Comparison of ENCODE assay signal across 9 cellular contexts in genomic region chr5:893711-894110, GRCh38. TPM values are rescaled to one million over a fixed set of nuclear protein-coding genes. Genes with fewer than 3 reads are reported as not detected.
A peak's percentile ranks its signal among the peaks of the same experiment; 100 is the strongest.
DNase-seq lines count a peak whose midpoint lies in the region; ATAC-seq and TF ChIP-seq lines count a peak whose summit lies in the region.
"Had no signal": no experiment of that assay in that cellular context is flagged by ENCODE, and none has a peak within 500 bp of the region (broad histone marks: within the 10 kb centered on the region; RNA-seq: fewer than 3 reads in every experiment).

No MANE protein-coding gene starts in this region.

- H3K9me3 Mint-ChIP-seq in IgD-negative memory B cell (no peaks in the 10 kb centered on the region), mesothelial cell of epicardium (no peaks in the 10 kb centered on the region)
- no peaks in the 10 kb centered on the region for H3K9me3 Mint-ChIP-seq in activated naive CD4-positive, alpha-beta T cell treated with anti-CD3 and anti-CD28 coated beads, Interleukin-2, amount 50 U/mL, for 72 hours

- H3K4me1 Mint-ChIP-seq in IgD-negative memory B cell (peaks cover 4 to 7% (median 6%) of the 10 kb centered on the region in 3 donors), mesothelial cell of epicardium (peaks cover 23% of the 10 kb centered on the region)

- H3K27ac Mint-ChIP-seq in IgD-negative memory B cell, result no peak overlapping the region
- H3K27ac Mint-ChIP-seq in activated naive CD4-positive, alpha-beta T cell treated with anti-CD3 and anti-CD28 coated beads, Interleukin-2, amount 50 U/mL, for 72 hours, result peak overlapping the region; percentile 25 to 74
- no peak overlapping the region for H3K27ac Mint-ChIP-seq in mesothelial cell of epicardium

- no peak for ATAC-seq in activated naive CD4-positive, alpha-beta T cell treated with anti-CD3 and anti-CD28 coated beads, Interleukin-2, amount 50 U/mL, for 72 hours
- ATAC-seq in HG03460 (IDR thresholded peaks at IDR 0.05; ENCODE audit: unreplicated experiment) (no peak), HG03439 (IDR thresholded peaks at IDR 0.05; ENCODE audit: unreplicated experiment) (no peak)

- TF ChIP-seq CTCF in mesothelial cell of epicardium (IDR thresholded peaks at IDR 0.05; ENCODE audit: unreplicated experiment), result no peak
- TF ChIP-seq CTCF in GM10266 (IDR thresholded peaks at IDR 0.05; ENCODE audit: control insufficient read depth, insufficient read depth, low read depth, missing control alignments), result no peak

- H3K4me3 Mint-ChIP-seq in IgD-negative memory B cell (peak overlapping the region; percentile 74 to 90 (median 87)), mesothelial cell of epicardium (peak overlapping the region; percentile 67)

- DNase-seq in COLO668 (lab: John Stamatoyannopoulos, UW; ENCODE audit: unreplicated experiment) (peak; percentile 91), mesothelial cell of epicardium (ENCODE audit: low spot score in 2 of 2, unreplicated experiment in 2 of 2) (no peak), GM10266 (ENCODE audit: extremely low spot score) (no peak), GM03348 (ENCODE audit: low spot score) (no peak)
- no peak for DNase-seq in activated naive CD4-positive, alpha-beta T cell treated with anti-CD3 and anti-CD28 coated beads, Interleukin-2, amount 50 U/mL, for 72 hours (ENCODE audit: low spot score in 2 of 2)
- DNase-seq: activated CD8-positive, alpha-beta memory T cell treated with anti-CD3 and anti-CD28 coated beads for 24 hours had no signal

- H3K36me3 Mint-ChIP-seq in IgD-negative memory B cell (peaks cover 3% of the 10 kb centered on the region), mesothelial cell of epicardium (peaks cover 6% of the 10 kb centered on the region)
- peaks cover 29 to 35% of the 10 kb centered on the region in 2 donors for H3K36me3 Mint-ChIP-seq in activated naive CD4-positive, alpha-beta T cell treated with anti-CD3 and anti-CD28 coated beads, Interleukin-2, amount 50 U/mL, for 72 hours

- no peaks in the 10 kb centered on the region for H3K27me3 Mint-ChIP-seq in IgD-negative memory B cell
- no peaks in the 10 kb centered on the region for H3K27me3 Mint-ChIP-seq in mesothelial cell of epicardium (ENCODE audit: low read depth)

RNA-seq across cellular contexts. Expression of gene TRIP13, which starts 1.0 kb away (rescaled TPM):
- polyA plus RNA-seq in IgD-negative memory B cell, result 1.6 TPM
- total RNA-seq in activated naive CD4-positive, alpha-beta T cell treated with anti-CD3 and anti-CD28 coated beads, Interleukin-2, amount 50 U/mL, for 72 hours, result 10 to 100 TPM; 20.1 to 25.5 TPM
- 9.8 to 10.5 TPM (median 9.9 TPM) in 3 replicates for total RNA-seq in mesothelial cell of epicardium

RNA-seq across cellular contexts. Expression of gene BRD9, which starts 1.1 kb away (rescaled TPM):
- polyA plus RNA-seq in IgD-negative memory B cell, result 19.3 TPM
- total RNA-seq in activated naive CD4-positive, alpha-beta T cell treated with anti-CD3 and anti-CD28 coated beads, Interleukin-2, amount 50 U/mL, for 72 hours, result 10 to 100 TPM; 60.4 to 61.7 TPM
- 58.9 to 60.5 TPM (median 59.3 TPM) in 3 replicates for total RNA-seq in mesothelial cell of epicardium

RNA-seq across cellular contexts. Expression of gene ZDHHC11, which starts 42.9 kb away (rescaled TPM):
- not detected for polyA plus RNA-seq in IgD-negative memory B cell
- total RNA-seq in activated naive CD4-positive, alpha-beta T cell treated with anti-CD3 and anti-CD28 coated beads, Interleukin-2, amount 50 U/mL, for 72 hours, result 10 to 100 TPM in 1 of 2 donors, 1 to 10 TPM in 1; 3.4 to 19.3 TPM
- total RNA-seq in mesothelial cell of epicardium, result 9.7 to 13.3 TPM (median 11.4 TPM) in 3 replicates

Comparison
In these comparisons a context has a peak if more than half of its experiments do, and no peak if none do; other contexts are left out.
1. H3K27ac Mint-ChIP-seq: peak in activated naive CD4-positive, alpha-beta T cell treated with anti-CD3 and anti-CD28 coated beads, Interleukin-2, amount 50 U/mL, for 72 hours (2 of 2); none in IgD-negative memory B cell (0 of 3) and mesothelial cell of epicardium (single experiment).